1 cellular context compared by ENCODE assay signal in genomic region chr22:20738394-20739089, GRCh38.
TF ChIP-seq lines count a peak whose summit lies in the region.

No MANE protein-coding gene starts in this region.

TF ChIP-seq in K562, 482 proteins besides CTCF, POLR2A, EP300 and RAD21:
- no peak for TF ChIP-seq MAFK (IDR thresholded peaks at IDR 0.05; ENCODE audit: low read length)
- TF ChIP-seq, protein P1, sequence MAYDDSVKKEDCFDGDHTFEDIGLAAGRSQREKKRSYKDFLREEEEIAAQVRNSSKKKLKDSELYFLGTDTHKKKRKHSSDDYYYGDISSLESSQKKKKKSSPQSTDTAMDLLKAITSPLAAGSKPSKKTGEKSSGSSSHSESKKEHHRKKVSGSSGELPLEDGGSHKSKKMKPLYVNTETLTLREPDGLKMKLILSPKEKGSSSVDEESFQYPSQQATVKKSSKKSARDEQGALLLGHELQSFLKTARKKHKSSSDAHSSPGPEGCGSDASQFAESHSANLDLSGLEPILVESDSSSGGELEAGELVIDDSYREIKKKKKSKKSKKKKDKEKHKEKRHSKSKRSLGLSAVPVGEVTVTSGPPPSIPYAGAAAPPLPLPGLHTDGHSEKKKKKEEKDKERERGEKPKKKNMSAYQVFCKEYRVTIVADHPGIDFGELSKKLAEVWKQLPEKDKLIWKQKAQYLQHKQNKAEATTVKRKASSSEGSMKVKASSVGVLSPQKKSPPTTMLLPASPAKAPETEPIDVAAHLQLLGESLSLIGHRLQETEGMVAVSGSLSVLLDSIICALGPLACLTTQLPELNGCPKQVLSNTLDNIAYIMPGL (CRISPR knock-in tag; IDR thresholded peaks at IDR 0.05): 0 out of 2 replicates have a peak, but pooled peaks have one; percentile 16
- TF ChIP-seq HMGN3 (IDR thresholded peaks at IDR 0.05; ENCODE audit: borderline replicate concordance, extremely low read depth, insufficient read length, low read depth, low read length): no peak
- TF ChIP-seq SMC3 (conservative IDR thresholded peaks at IDR 0.05; ENCODE audit: insufficient read depth, low read depth, low read length): 0 out of 2 replicates have a peak, but pooled peaks have one; percentile 11
- no peak for TF ChIP-seq POU5F1 (IDR thresholded peaks at IDR 0.05; ENCODE audit: borderline replicate concordance, low read depth, low read length, partially characterized antibody)
- no peak for TF ChIP-seq BRCA1 (IDR thresholded peaks at IDR 0.05)
- TF ChIP-seq BRCA1 (CRISPR knock-in tag; IDR thresholded peaks at IDR 0.05): 0 out of 2 replicates have a peak, but pooled peaks have one; percentile 84
- no peak for TF ChIP-seq TAF15 (IDR thresholded peaks at IDR 0.05; ENCODE audit: low read depth, low read length)
- no peak for TF ChIP-seq SIN3A (IDR thresholded peaks at IDR 0.05; ENCODE audit: borderline replicate concordance in 2 of 2, control insufficient read depth in 1 of 2, low read depth in 2 of 2, low read length in 2 of 2)
- TF ChIP-seq MYBL2 (IDR thresholded peaks at IDR 0.05; ENCODE audit: low read depth): no peak
- TF ChIP-seq MYBL2 (CRISPR knock-in tag; IDR thresholded peaks at IDR 0.05; ENCODE audit: borderline replicate concordance): 0 out of 2 replicates have a peak, but pooled peaks have one; percentile 23
- TF ChIP-seq MED1 (CRISPR knock-in tag; IDR thresholded peaks at IDR 0.05; ENCODE audit: borderline replicate concordance): peak; percentile 91; the same call in 1 of the 2 replicates
- peak; percentile 74 for TF ChIP-seq MAX (CRISPR knock-in tag; IDR thresholded peaks at IDR 0.05)
- 0 out of 2 replicates have a peak, but pooled peaks have one; percentile 73 for TF ChIP-seq SMAD2 (IDR thresholded peaks at IDR 0.05; ENCODE audit: low read depth, low read length)
- TF ChIP-seq RREB1 (CRISPR knock-in tag; IDR thresholded peaks at IDR 0.05): no peak
- peak; percentile 75; the same call in 1 of the 2 replicates for TF ChIP-seq FOXK1 (CRISPR knock-in tag; IDR thresholded peaks at IDR 0.05; ENCODE audit: borderline replicate concordance)
- TF ChIP-seq MECOM (CRISPR knock-in tag; IDR thresholded peaks at IDR 0.05): no peak
- TF ChIP-seq KDM1A (IDR thresholded peaks at IDR 0.05): no peak
- TF ChIP-seq, protein P2, sequence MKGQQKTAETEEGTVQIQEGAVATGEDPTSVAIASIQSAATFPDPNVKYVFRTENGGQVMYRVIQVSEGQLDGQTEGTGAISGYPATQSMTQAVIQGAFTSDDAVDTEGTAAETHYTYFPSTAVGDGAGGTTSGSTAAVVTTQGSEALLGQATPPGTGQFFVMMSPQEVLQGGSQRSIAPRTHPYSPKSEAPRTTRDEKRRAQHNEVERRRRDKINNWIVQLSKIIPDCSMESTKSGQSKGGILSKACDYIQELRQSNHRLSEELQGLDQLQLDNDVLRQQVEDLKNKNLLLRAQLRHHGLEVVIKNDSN (CRISPR knock-in tag; IDR thresholded peaks at IDR 0.05): peak; percentile 37
- TF ChIP-seq PHF20 (IDR thresholded peaks at IDR 0.05; ENCODE audit: partially characterized antibody): no peak
- TF ChIP-seq ZNF143 (CRISPR knock-in tag; IDR thresholded peaks at IDR 0.05): 0 out of 2 replicates have a peak, but pooled peaks have one; percentile 6
- TF ChIP-seq USF2 (CRISPR knock-in tag; IDR thresholded peaks at IDR 0.05): peak; percentile 41; the same call in 1 of the 2 replicates
- no peak for TF ChIP-seq SETDB1 (IDR thresholded peaks at IDR 0.05; ENCODE audit: low read length)
- TF ChIP-seq EGR1 (conservative IDR thresholded peaks at IDR 0.05): peak; percentile 35
- TF ChIP-seq ATF2 (CRISPR knock-in tag; IDR thresholded peaks at IDR 0.05): 0 out of 2 replicates have a peak, but pooled peaks have one; percentile 15
- peak; percentile 66; the same call in 1 of the 2 replicates for TF ChIP-seq RERE (CRISPR knock-in tag; IDR thresholded peaks at IDR 0.05; ENCODE audit: borderline replicate concordance)
- TF ChIP-seq FOXP4 (CRISPR knock-in tag; IDR thresholded peaks at IDR 0.05; ENCODE audit: borderline replicate concordance): 0 out of 2 replicates have a peak, but pooled peaks have one; percentile 56
- TF ChIP-seq SPI1 (IDR thresholded peaks at IDR 0.05; ENCODE audit: borderline replicate concordance, low read depth, low read length): peak; percentile 91; the same call in 1 of the 2 replicates
- 0 out of 2 replicates have a peak, but pooled peaks have one; percentile 41 for TF ChIP-seq STAG1 (CRISPR knock-in tag; IDR thresholded peaks at IDR 0.05; ENCODE audit: borderline replicate concordance)
